In genomic region chr1:108963052-108963686, GRCh38 we compare ENCODE assay signal across 1 cellular context.
TF ChIP-seq lines count a peak whose summit lies in the region.

A gene with protein sequence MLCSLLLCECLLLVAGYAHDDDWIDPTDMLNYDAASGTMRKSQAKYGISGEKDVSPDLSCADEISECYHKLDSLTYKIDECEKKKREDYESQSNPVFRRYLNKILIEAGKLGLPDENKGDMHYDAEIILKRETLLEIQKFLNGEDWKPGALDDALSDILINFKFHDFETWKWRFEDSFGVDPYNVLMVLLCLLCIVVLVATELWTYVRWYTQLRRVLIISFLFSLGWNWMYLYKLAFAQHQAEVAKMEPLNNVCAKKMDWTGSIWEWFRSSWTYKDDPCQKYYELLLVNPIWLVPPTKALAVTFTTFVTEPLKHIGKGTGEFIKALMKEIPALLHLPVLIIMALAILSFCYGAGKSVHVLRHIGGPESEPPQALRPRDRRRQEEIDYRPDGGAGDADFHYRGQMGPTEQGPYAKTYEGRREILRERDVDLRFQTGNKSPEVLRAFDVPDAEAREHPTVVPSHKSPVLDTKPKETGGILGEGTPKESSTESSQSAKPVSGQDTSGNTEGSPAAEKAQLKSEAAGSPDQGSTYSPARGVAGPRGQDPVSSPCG (minus strand): TSS chr1:108963484. CDS start chr1:108950437, 13,047 bp downstream.

TF ChIP-seq in HepG2, 621 proteins besides CTCF, POLR2A, EP300 and RAD21 (continued from another document and continues in another):
- TF ChIP-seq, protein P1, sequence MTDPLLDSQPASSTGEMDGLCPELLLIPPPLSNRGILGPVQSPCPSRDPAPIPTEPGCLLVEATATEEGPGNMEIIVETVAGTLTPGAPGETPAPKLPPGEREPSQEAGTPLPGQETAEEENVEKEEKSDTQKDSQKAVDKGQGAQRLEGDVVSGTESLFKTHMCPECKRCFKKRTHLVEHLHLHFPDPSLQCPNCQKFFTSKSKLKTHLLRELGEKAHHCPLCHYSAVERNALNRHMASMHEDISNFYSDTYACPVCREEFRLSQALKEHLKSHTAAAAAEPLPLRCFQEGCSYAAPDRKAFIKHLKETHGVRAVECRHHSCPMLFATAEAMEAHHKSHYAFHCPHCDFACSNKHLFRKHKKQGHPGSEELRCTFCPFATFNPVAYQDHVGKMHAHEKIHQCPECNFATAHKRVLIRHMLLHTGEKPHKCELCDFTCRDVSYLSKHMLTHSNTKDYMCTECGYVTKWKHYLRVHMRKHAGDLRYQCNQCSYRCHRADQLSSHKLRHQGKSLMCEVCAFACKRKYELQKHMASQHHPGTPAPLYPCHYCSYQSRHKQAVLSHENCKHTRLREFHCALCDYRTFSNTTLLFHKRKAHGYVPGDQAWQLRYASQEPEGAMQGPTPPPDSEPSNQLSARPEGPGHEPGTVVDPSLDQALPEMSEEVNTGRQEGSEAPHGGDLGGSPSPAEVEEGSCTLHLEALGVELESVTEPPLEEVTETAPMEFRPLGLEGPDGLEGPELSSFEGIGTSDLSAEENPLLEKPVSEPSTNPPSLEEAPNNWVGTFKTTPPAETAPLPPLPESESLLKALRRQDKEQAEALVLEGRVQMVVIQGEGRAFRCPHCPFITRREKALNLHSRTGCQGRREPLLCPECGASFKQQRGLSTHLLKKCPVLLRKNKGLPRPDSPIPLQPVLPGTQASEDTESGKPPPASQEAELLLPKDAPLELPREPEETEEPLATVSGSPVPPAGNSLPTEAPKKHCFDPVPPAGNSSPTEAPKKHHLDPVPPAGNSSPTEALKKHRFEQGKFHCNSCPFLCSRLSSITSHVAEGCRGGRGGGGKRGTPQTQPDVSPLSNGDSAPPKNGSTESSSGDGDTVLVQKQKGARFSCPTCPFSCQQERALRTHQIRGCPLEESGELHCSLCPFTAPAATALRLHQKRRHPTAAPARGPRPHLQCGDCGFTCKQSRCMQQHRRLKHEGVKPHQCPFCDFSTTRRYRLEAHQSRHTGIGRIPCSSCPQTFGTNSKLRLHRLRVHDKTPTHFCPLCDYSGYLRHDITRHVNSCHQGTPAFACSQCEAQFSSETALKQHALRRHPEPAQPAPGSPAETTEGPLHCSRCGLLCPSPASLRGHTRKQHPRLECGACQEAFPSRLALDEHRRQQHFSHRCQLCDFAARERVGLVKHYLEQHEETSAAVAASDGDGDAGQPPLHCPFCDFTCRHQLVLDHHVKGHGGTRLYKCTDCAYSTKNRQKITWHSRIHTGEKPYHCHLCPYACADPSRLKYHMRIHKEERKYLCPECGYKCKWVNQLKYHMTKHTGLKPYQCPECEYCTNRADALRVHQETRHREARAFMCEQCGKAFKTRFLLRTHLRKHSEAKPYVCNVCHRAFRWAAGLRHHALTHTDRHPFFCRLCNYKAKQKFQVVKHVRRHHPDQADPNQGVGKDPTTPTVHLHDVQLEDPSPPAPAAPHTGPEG (CRISPR knock-in tag; IDR thresholded peaks at IDR 0.05): peak; percentile 64; the same call in 1 of the 2 replicates
- peak; percentile 83 for TF ChIP-seq CBX1 (IDR thresholded peaks at IDR 0.05; ENCODE audit: low read depth)
- 0 out of 2 replicates have a peak, but pooled peaks have one; percentile 66 for TF ChIP-seq ZBTB7A (CRISPR knock-in tag; IDR thresholded peaks at IDR 0.05)
- TF ChIP-seq EED (CRISPR knock-in tag; IDR thresholded peaks at IDR 0.05): no peak
- peak; percentile 80; the same call in 1 of the 3 replicates for TF ChIP-seq MXI1 (IDR thresholded peaks at IDR 0.05; ENCODE audit: borderline replicate concordance, low read depth, low read length)
- 0 out of 2 replicates have a peak, but pooled peaks have one; percentile 52 for TF ChIP-seq ZNF615 (CRISPR knock-in tag; IDR thresholded peaks at IDR 0.05; ENCODE audit: borderline replicate concordance)
- TF ChIP-seq RFX1 (IDR thresholded peaks at IDR 0.05): no peak
- TF ChIP-seq, protein P2, sequence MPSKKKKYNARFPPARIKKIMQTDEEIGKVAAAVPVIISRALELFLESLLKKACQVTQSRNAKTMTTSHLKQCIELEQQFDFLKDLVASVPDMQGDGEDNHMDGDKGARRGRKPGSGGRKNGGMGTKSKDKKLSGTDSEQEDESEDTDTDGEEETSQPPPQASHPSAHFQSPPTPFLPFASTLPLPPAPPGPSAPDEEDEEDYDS (CRISPR knock-in tag; IDR thresholded peaks at IDR 0.05): peak; percentile 69; the same call in 1 of the 2 replicates
- no peak for TF ChIP-seq CBX2 (IDR thresholded peaks at IDR 0.05; ENCODE audit: low read depth, low read length)
- no peak for TF ChIP-seq CBX2 (CRISPR knock-in tag; IDR thresholded peaks at IDR 0.05; ENCODE audit: low read depth)
- peak; percentile 84 for TF ChIP-seq ZNF883 (CRISPR knock-in tag; IDR thresholded peaks at IDR 0.05; ENCODE audit: not compliant biosample characterization)
- peak; percentile 62; the same call in 1 of the 2 replicates for TF ChIP-seq ZNF704 (CRISPR knock-in tag; IDR thresholded peaks at IDR 0.05; ENCODE audit: borderline replicate concordance)
- no peak for TF ChIP-seq SP1 (IDR thresholded peaks at IDR 0.05)
- peak; percentile 69 for TF ChIP-seq SP1 (CRISPR knock-in tag; IDR thresholded peaks at IDR 0.05)
- no peak for TF ChIP-seq GATAD2A (CRISPR knock-in tag; IDR thresholded peaks at IDR 0.05)
- TF ChIP-seq HOXA7 (CRISPR knock-in tag; IDR thresholded peaks at IDR 0.05): no peak
- TF ChIP-seq CCDC6 (CRISPR knock-in tag; IDR thresholded peaks at IDR 0.05): peak; percentile 97
- no peak for TF ChIP-seq SSRP1 (CRISPR knock-in tag; IDR thresholded peaks at IDR 0.05)
- TF ChIP-seq, protein P3, sequence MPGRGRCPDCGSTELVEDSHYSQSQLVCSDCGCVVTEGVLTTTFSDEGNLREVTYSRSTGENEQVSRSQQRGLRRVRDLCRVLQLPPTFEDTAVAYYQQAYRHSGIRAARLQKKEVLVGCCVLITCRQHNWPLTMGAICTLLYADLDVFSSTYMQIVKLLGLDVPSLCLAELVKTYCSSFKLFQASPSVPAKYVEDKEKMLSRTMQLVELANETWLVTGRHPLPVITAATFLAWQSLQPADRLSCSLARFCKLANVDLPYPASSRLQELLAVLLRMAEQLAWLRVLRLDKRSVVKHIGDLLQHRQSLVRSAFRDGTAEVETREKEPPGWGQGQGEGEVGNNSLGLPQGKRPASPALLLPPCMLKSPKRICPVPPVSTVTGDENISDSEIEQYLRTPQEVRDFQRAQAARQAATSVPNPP (CRISPR knock-in tag; IDR thresholded peaks at IDR 0.05): 0 out of 2 replicates have a peak, but pooled peaks have one; percentile 53
- peak; percentile 59; the same call in 1 of the 2 replicates for TF ChIP-seq ZNF891 (CRISPR knock-in tag; IDR thresholded peaks at IDR 0.05)
- TF ChIP-seq SMC3 (IDR thresholded peaks at IDR 0.05; ENCODE audit: low read length): no peak
- peak; percentile 80 for TF ChIP-seq TAF1 (CRISPR knock-in tag; IDR thresholded peaks at IDR 0.05)
- TF ChIP-seq NFYB (CRISPR knock-in tag; IDR thresholded peaks at IDR 0.05): peak; percentile 75
- no peak for TF ChIP-seq SIX4 (CRISPR knock-in tag; IDR thresholded peaks at IDR 0.05)
- no peak for TF ChIP-seq ZNF383 (CRISPR knock-in tag; IDR thresholded peaks at IDR 0.05; ENCODE audit: borderline replicate concordance)
- no peak for TF ChIP-seq MED8 (CRISPR knock-in tag; IDR thresholded peaks at IDR 0.05; ENCODE audit: insufficient replicate concordance)
- 0 out of 2 replicates have a peak, but pooled peaks have one; percentile 5 for TF ChIP-seq ZNF275 (CRISPR knock-in tag; IDR thresholded peaks at IDR 0.05; ENCODE audit: borderline replicate concordance)
- no peak for TF ChIP-seq ISX (CRISPR knock-in tag; conservative IDR thresholded peaks at IDR 0.05)
- TF ChIP-seq, protein P4, sequence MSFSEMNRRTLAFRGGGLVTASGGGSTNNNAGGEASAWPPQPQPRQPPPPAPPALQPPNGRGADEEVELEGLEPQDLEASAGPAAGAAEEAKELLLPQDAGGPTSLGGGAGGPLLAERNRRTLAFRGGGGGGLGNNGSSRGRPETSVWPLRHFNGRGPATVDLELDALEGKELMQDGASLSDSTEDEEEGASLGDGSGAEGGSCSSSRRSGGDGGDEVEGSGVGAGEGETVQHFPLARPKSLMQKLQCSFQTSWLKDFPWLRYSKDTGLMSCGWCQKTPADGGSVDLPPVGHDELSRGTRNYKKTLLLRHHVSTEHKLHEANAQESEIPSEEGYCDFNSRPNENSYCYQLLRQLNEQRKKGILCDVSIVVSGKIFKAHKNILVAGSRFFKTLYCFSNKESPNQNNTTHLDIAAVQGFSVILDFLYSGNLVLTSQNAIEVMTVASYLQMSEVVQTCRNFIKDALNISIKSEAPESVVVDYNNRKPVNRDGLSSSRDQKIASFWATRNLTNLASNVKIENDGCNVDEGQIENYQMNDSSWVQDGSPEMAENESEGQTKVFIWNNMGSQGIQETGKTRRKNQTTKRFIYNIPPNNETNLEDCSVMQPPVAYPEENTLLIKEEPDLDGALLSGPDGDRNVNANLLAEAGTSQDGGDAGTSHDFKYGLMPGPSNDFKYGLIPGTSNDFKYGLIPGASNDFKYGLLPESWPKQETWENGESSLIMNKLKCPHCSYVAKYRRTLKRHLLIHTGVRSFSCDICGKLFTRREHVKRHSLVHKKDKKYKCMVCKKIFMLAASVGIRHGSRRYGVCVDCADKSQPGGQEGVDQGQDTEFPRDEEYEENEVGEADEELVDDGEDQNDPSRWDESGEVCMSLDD (CRISPR knock-in tag; IDR thresholded peaks at IDR 0.05; ENCODE audit: borderline replicate concordance): 0 out of 2 replicates have a peak, but pooled peaks have one; percentile 21
- TF ChIP-seq KMT2B (CRISPR knock-in tag; IDR thresholded peaks at IDR 0.05): peak; percentile 86
- TF ChIP-seq HDAC6 (IDR thresholded peaks at IDR 0.05; ENCODE audit: low read depth, low read length): no peak
- peak; percentile 55; the same call in 1 of the 2 replicates for TF ChIP-seq ZIK1 (CRISPR knock-in tag; IDR thresholded peaks at IDR 0.05; ENCODE audit: borderline replicate concordance, low read depth)
- TF ChIP-seq KAT8 (CRISPR knock-in tag; IDR thresholded peaks at IDR 0.05): peak; percentile 88
- TF ChIP-seq FOXJ3 (CRISPR knock-in tag; IDR thresholded peaks at IDR 0.05; ENCODE audit: borderline replicate concordance): no peak
- peak; percentile 86 for TF ChIP-seq HDAC1 (CRISPR knock-in tag; IDR thresholded peaks at IDR 0.05)
- no peak for TF ChIP-seq ZNF644 (CRISPR knock-in tag; IDR thresholded peaks at IDR 0.05; ENCODE audit: low read depth)
- peak; percentile 82 for TF ChIP-seq POGZ (CRISPR knock-in tag; IDR thresholded peaks at IDR 0.05)
- TF ChIP-seq, protein P5, sequence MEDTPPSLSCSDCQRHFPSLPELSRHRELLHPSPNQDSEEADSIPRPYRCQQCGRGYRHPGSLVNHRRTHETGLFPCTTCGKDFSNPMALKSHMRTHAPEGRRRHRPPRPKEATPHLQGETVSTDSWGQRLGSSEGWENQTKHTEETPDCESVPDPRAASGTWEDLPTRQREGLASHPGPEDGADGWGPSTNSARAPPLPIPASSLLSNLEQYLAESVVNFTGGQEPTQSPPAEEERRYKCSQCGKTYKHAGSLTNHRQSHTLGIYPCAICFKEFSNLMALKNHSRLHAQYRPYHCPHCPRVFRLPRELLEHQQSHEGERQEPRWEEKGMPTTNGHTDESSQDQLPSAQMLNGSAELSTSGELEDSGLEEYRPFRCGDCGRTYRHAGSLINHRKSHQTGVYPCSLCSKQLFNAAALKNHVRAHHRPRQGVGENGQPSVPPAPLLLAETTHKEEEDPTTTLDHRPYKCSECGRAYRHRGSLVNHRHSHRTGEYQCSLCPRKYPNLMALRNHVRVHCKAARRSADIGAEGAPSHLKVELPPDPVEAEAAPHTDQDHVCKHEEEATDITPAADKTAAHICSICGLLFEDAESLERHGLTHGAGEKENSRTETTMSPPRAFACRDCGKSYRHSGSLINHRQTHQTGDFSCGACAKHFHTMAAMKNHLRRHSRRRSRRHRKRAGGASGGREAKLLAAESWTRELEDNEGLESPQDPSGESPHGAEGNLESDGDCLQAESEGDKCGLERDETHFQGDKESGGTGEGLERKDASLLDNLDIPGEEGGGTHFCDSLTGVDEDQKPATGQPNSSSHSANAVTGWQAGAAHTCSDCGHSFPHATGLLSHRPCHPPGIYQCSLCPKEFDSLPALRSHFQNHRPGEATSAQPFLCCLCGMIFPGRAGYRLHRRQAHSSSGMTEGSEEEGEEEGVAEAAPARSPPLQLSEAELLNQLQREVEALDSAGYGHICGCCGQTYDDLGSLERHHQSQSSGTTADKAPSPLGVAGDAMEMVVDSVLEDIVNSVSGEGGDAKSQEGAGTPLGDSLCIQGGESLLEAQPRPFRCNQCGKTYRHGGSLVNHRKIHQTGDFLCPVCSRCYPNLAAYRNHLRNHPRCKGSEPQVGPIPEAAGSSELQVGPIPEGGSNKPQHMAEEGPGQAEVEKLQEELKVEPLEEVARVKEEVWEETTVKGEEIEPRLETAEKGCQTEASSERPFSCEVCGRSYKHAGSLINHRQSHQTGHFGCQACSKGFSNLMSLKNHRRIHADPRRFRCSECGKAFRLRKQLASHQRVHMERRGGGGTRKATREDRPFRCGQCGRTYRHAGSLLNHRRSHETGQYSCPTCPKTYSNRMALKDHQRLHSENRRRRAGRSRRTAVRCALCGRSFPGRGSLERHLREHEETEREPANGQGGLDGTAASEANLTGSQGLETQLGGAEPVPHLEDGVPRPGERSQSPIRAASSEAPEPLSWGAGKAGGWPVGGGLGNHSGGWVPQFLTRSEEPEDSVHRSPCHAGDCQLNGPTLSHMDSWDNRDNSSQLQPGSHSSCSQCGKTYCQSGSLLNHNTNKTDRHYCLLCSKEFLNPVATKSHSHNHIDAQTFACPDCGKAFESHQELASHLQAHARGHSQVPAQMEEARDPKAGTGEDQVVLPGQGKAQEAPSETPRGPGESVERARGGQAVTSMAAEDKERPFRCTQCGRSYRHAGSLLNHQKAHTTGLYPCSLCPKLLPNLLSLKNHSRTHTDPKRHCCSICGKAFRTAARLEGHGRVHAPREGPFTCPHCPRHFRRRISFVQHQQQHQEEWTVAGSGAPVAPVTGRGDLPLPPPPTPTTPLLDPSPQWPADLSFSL (CRISPR knock-in tag; IDR thresholded peaks at IDR 0.05): no peak
- no peak for TF ChIP-seq CEBPG (CRISPR knock-in tag; IDR thresholded peaks at IDR 0.05)
- TF ChIP-seq, protein P6, sequence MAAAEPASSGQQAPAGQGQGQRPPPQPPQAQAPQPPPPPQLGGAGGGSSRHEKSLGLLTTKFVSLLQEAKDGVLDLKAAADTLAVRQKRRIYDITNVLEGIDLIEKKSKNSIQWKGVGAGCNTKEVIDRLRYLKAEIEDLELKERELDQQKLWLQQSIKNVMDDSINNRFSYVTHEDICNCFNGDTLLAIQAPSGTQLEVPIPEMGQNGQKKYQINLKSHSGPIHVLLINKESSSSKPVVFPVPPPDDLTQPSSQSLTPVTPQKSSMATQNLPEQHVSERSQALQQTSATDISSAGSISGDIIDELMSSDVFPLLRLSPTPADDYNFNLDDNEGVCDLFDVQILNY (CRISPR knock-in tag; conservative IDR thresholded peaks at IDR 0.05): peak; percentile 62; the same call in 1 of the 2 replicates
